ENCODE assay signal across 8 cellular contexts in genomic region chr2:65057391-65058052, GRCh38. TPM values are rescaled to one million over a fixed set of nuclear protein-coding genes. Genes with fewer than 3 reads are reported as not detected.
DNase-seq lines count a peak whose midpoint lies in the region; ATAC-seq and TF ChIP-seq lines count a peak whose summit lies in the region.

No MANE protein-coding gene starts in this region.

- peaks cover 9% of the 10 kb centered on the region; the same call in 1 of the 2 replicates for H3F3A ChIP-seq in PC-9 (ENCODE audit: insufficient read depth, low read depth)

- H4K20me1 ChIP-seq in PC-9 (ENCODE audit: insufficient read depth): no peaks in the 10 kb centered on the region; the same call in 1 of the 2 replicates

- no peaks in the 10 kb centered on the region for H3K9me2 ChIP-seq in PC-9 (ENCODE audit: insufficient read depth)

- TF ChIP-seq CTCF in GM10266 (IDR thresholded peaks at IDR 0.05; ENCODE audit: control insufficient read depth, insufficient read depth, low read depth, missing control alignments) (no peak), PC-9 (conservative IDR thresholded peaks at IDR 0.05) (no peak), omental fat pad (IDR thresholded peaks at IDR 0.05) (no peak)

- BruUV-seq in PC-9 (replicated peaks; lab: Mats Ljungman, UMichigan): no TSS peak

- H3K36me3 ChIP-seq in PC-9 (ENCODE audit: low read depth): no peaks in the 10 kb centered on the region

- intact Hi-C loops in PC-9 (cut with micrococcal nuclease; ENCODE audit: unreplicated experiment): loop anchor here (5.0 kb wide), 1 partner anchor 170 kb away; the partner anchor contains the start of gene ACTR2

- H3K4me2 ChIP-seq in PC-9: peak overlapping the region; percentile 90

- H3K9me3 ChIP-seq in PC-9 (ENCODE audit: insufficient read depth, low read depth): no peaks in the 10 kb centered on the region

- peak; percentile 23 for ATAC-seq in HG03108 (IDR thresholded peaks at IDR 0.05; ENCODE audit: unreplicated experiment)
- ATAC-seq in omental fat pad (ENCODE audit: low FRiP score): no peak

- peak; percentile 76 for DNase-seq in GM10266 (ENCODE audit: extremely low spot score)
- DNase-seq in PC-9: peak; percentile 41 to 74
- peak; percentile 49 for DNase-seq in astrocyte of the hippocampus (ENCODE audit: low read depth, low spot score)
- DNase-seq in left kidney (ENCODE audit: low read depth, low spot score): peak; percentile 46
- peak; percentile 49 for DNase-seq in stimulated activated naive CD4-positive, alpha-beta T cell treated with Interleukin-2 at 50 U/mL for 16 hours (lab: John Stamatoyannopoulos, UW)
- no peak for DNase-seq in omental fat pad (ENCODE audit: low spot score)
- DNase-seq in NCI-H526 treated with DMSO at 0.1 percent for 48 hours (lab: John Stamatoyannopoulos, UW): no peak

- H3K27ac ChIP-seq in PC-9: no peak overlapping the region

- H3K4me1 ChIP-seq in PC-9 (replicated peaks; ENCODE audit: insufficient read depth): peaks cover 14% of the 10 kb centered on the region

- CTCF ChIA-PET in PC-9 (lab: Charles Lee): no interaction called here

- no peaks in the 10 kb centered on the region for H3K79me2 ChIP-seq in PC-9 (ENCODE audit: low read depth)

- H3K27me3 ChIP-seq in PC-9 (ENCODE audit: insufficient read depth, low read depth): no peaks in the 10 kb centered on the region

- POLR2A ChIA-PET in PC-9 (lab: Charles Lee; ENCODE audit: unreplicated experiment): interaction anchor here (0.6 kb wide), 1 partner anchor 200 kb away, joined by 7 read pairs; no protein-coding TSS in a partner anchor

- H2AFZ ChIP-seq in PC-9: peak overlapping the region; percentile 99; the same call in 1 of the 2 replicates

- H3K4me3 ChIP-seq in PC-9: peak overlapping the region; percentile 86

RNA-seq across cellular contexts. Expression of gene CEP68, which starts 1.3 kb away (rescaled TPM):
- 10.8 and 11.5 TPM in 2 replicates for total RNA-seq in PC-9 (2021)
- total RNA-seq in omental fat pad: 10 to 100 TPM in 3 of 4 donors, 1 to 10 TPM in 1; 9.7 to 67.3 (median 21.3) TPM

Comparison
In these comparisons a context has a peak if more than half of its experiments do, and no peak if none do; other contexts are left out.
1. DNase-seq: peak in GM10266 (single experiment), PC-9 (2 of 2), astrocyte of the hippocampus (single experiment), left kidney (single experiment) and stimulated activated naive CD4-positive, alpha-beta T cell treated with Interleukin-2 at 50 U/mL for 16 hours (single experiment); none in omental fat pad (single experiment) and NCI-H526 treated with DMSO at 0.1 percent for 48 hours (single experiment).